Comparison of ENCODE assay signal across 34 cellular contexts in the genomic region with DNA sequence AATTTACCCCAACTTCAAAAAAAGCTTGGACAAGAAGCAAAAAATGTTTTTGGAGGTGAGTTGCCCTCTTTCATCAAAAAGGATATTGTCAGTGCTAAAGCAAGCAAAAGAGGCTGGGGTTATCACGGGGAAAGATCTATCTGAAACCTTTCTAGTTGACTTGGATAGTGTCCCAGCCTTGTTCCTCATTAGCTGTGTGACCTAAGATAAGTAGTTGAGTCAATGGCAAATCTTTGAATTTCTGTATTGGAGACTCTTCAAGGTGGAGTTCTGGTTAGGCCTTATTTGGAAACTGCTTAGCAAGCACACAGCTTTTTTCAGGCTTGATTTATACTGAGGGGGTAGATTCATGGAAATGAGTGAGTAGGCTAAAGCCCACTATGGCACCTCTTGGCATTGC.
"Had no signal": no experiment of that assay in that cellular context is flagged by ENCODE, and none has a peak within 500 bp of the region (broad histone marks: within the 10 kb centered on the region; RNA-seq: fewer than 3 reads in every experiment).

No MANE protein-coding gene starts in this region.

- H3K9me3 Mint-ChIP-seq: activated CD4-positive, alpha-beta memory T cell treated with anti-CD3 and anti-CD28 coated beads, Interleukin-2, amount 10 ng/mL, durations not matched to agents 7 days and 5 days; activated naive CD8-positive, alpha-beta T cell treated with anti-CD3 and anti-CD28 coated beads for 36 hours had no signal

- H3K36me3 ChIP-seq: WERI-Rb-1 had no signal

- DNase-seq: activated CD4-positive, alpha-beta memory T cell treated with anti-CD3 and anti-CD28 coated beads, Interleukin-2, amount 10 ng/mL, durations not matched to agents 7 days and 5 days; activated CD4-positive, alpha-beta T cell treated with anti-CD3 and anti-CD28 coated beads for 1 hour; activated CD4-positive, alpha-beta T cell treated with anti-CD3 and anti-CD28 coated beads for 48 hours; activated CD4-positive, CD25-positive, alpha-beta regulatory T cell; activated CD8-positive, alpha-beta memory T cell treated with anti-CD3 and anti-CD28 coated beads for 24 hours; activated CD8-positive, alpha-beta memory T cell treated with anti-CD3 and anti-CD28 coated beads, Interleukin-2, amount 10 ng/mL, durations not matched to agents 7 days and 5 days; activated CD8-positive, alpha-beta memory T cell treated with anti-CD3 and anti-CD28 coated beads, Interleukin-2, amount 50 U/mL, for 48 hours; activated effector memory CD4-positive, alpha-beta T cell treated with Interleukin-2 at 50 U/mL for 16 hours; activated naive CD4-positive, alpha-beta T cell; activated naive CD4-positive, alpha-beta T cell treated with anti-CD3 and anti-CD28 coated beads, Interleukin-2, amount 50 U/mL, for 16 hours; activated naive CD8-positive, alpha-beta T cell treated with anti-CD3 and anti-CD28 coated beads for 36 hours; activated T-cell treated with anti-CD3 and anti-CD28 coated beads, Interleukin-2, amount 50 U/mL, for 48 hours; amniotic stem cell; aorta; NCI-H1105; NCI-H1436; NCI-H1694; NCI-H1930; NCI-H2081 treated with DMSO at 0.1 percent for 48 hours; NCI-H226; NCI-H446 treated with DMSO at 0.1 percent for 48 hours; NCI-H524; NCI-H69; NCI-H82; PC-9; Right ventricle myocardium superior; SW 1271; T-helper 1 cell; T-helper 2 cell; T-helper 9 cell; WERI-Rb-1 had no signal

- H3K4me3 Mint-ChIP-seq: activated CD4-positive, alpha-beta memory T cell treated with anti-CD3 and anti-CD28 coated beads, Interleukin-2, amount 10 ng/mL, durations not matched to agents 7 days and 5 days; activated CD8-positive, alpha-beta memory T cell treated with anti-CD3 and anti-CD28 coated beads, Interleukin-2, amount 10 ng/mL, durations not matched to agents 7 days and 5 days; activated naive CD8-positive, alpha-beta T cell treated with anti-CD3 and anti-CD28 coated beads for 36 hours had no signal

- H3K27ac Mint-ChIP-seq: activated CD4-positive, alpha-beta memory T cell treated with anti-CD3 and anti-CD28 coated beads, Interleukin-2, amount 10 ng/mL, durations not matched to agents 7 days and 5 days; activated CD8-positive, alpha-beta memory T cell treated with anti-CD3 and anti-CD28 coated beads, Interleukin-2, amount 10 ng/mL, durations not matched to agents 7 days and 5 days; activated naive CD8-positive, alpha-beta T cell treated with anti-CD3 and anti-CD28 coated beads for 36 hours had no signal

- H3K36me3 Mint-ChIP-seq: activated CD8-positive, alpha-beta memory T cell treated with anti-CD3 and anti-CD28 coated beads, Interleukin-2, amount 10 ng/mL, durations not matched to agents 7 days and 5 days; activated naive CD8-positive, alpha-beta T cell treated with anti-CD3 and anti-CD28 coated beads for 36 hours had no signal

- H3K4me1 Mint-ChIP-seq: activated CD4-positive, alpha-beta memory T cell treated with anti-CD3 and anti-CD28 coated beads, Interleukin-2, amount 10 ng/mL, durations not matched to agents 7 days and 5 days; activated CD8-positive, alpha-beta memory T cell treated with anti-CD3 and anti-CD28 coated beads, Interleukin-2, amount 10 ng/mL, durations not matched to agents 7 days and 5 days; activated naive CD8-positive, alpha-beta T cell treated with anti-CD3 and anti-CD28 coated beads for 36 hours had no signal

- H3K27ac ChIP-seq: PC-9, RWPE1, WERI-Rb-1 had no signal

- H3K4me2 ChIP-seq: PC-9 had no signal

- H2AFZ ChIP-seq: PC-9 had no signal

- H3K27me3 Mint-ChIP-seq: activated CD4-positive, alpha-beta memory T cell treated with anti-CD3 and anti-CD28 coated beads, Interleukin-2, amount 10 ng/mL, durations not matched to agents 7 days and 5 days; activated CD8-positive, alpha-beta memory T cell treated with anti-CD3 and anti-CD28 coated beads, Interleukin-2, amount 10 ng/mL, durations not matched to agents 7 days and 5 days; activated naive CD8-positive, alpha-beta T cell treated with anti-CD3 and anti-CD28 coated beads for 36 hours had no signal

- H3K4me3 ChIP-seq: PC-9 had no signal

- FAIRE-seq: RCC 7860, TTC549 had no signal
